ENCODE assay signal across 8 cellular contexts in genomic region chr5:160311491-160312138, GRCh38. TPM values are rescaled to one million over a fixed set of nuclear protein-coding genes. Genes with fewer than 3 reads are reported as not detected.
A peak's percentile ranks its signal among the peaks of the same experiment; 100 is the strongest.
DNase-seq lines count a peak whose midpoint lies in the region; ATAC-seq, FAIRE-seq and TF ChIP-seq lines count a peak whose summit lies in the region.

No MANE protein-coding gene starts in this region.

- peak overlapping the region; percentile 83 for H3K9ac ChIP-seq in SK-N-MC (ENCODE audit: insufficient read length)

- H3K9me3 Mint-ChIP-seq in stimulated activated naive CD8-positive, alpha-beta T cell treated with anti-CD3 and anti-CD28 coated beads, Interleukin-15, Interleukin-2, amounts not matched to agents 100 ng/mL and 50 ng/mL, for 24 hours: no peaks in the 10 kb centered on the region
- H3K9me3 Mint-ChIP-seq in glutamatergic neuron (ENCODE audit: unreplicated experiment): peaks cover 7% of the 10 kb centered on the region

- no peak for TF ChIP-seq CTCF in glutamatergic neuron (IDR thresholded peaks at IDR 0.05; ENCODE audit: partially characterized antibody, unreplicated experiment)
- TF ChIP-seq CTCF in psoas muscle (IDR thresholded peaks at IDR 0.05): no peak

- H3K36me3 Mint-ChIP-seq in stimulated activated naive CD8-positive, alpha-beta T cell treated with anti-CD3 and anti-CD28 coated beads, Interleukin-15, Interleukin-2, amounts not matched to agents 100 ng/mL and 50 ng/mL, for 24 hours (ENCODE audit: low read depth): no peaks in the 10 kb centered on the region
- H3K36me3 Mint-ChIP-seq in glutamatergic neuron (ENCODE audit: unreplicated experiment): peaks cover 5% of the 10 kb centered on the region

- no peak for FAIRE-seq in GM19239 (lab: Jason Lieb, UNC)

- peaks cover 7% of the 10 kb centered on the region for H3K4me1 Mint-ChIP-seq in stimulated activated naive CD8-positive, alpha-beta T cell treated with anti-CD3 and anti-CD28 coated beads, Interleukin-15, Interleukin-2, amounts not matched to agents 100 ng/mL and 50 ng/mL, for 24 hours (ENCODE audit: low read depth)
- H3K4me1 Mint-ChIP-seq in glutamatergic neuron (ENCODE audit: low read depth, unreplicated experiment): peaks cover 40% of the 10 kb centered on the region

- no peak overlapping the region for H3K27ac Mint-ChIP-seq in stimulated activated naive CD8-positive, alpha-beta T cell treated with anti-CD3 and anti-CD28 coated beads, Interleukin-15, Interleukin-2, amounts not matched to agents 100 ng/mL and 50 ng/mL, for 24 hours
- H3K27ac Mint-ChIP-seq in glutamatergic neuron (ENCODE audit: unreplicated experiment): peak overlapping the region; percentile 91

- peaks cover 68% of the 10 kb centered on the region for H3K27me3 Mint-ChIP-seq in stimulated activated naive CD8-positive, alpha-beta T cell treated with anti-CD3 and anti-CD28 coated beads, Interleukin-15, Interleukin-2, amounts not matched to agents 100 ng/mL and 50 ng/mL, for 24 hours
- H3K27me3 Mint-ChIP-seq in glutamatergic neuron (ENCODE audit: unreplicated experiment): peaks cover 13% of the 10 kb centered on the region

- peaks cover 5% of the 10 kb centered on the region; the same call in 1 of the 2 replicates for H3K36me3 ChIP-seq in SK-N-MC (ENCODE audit: insufficient read depth, low read length)
- H3K36me3 ChIP-seq in psoas muscle (ENCODE audit: insufficient read depth in 1 of 2, low read depth in 1 of 2): no peaks in the 10 kb centered on the region

- peak overlapping the region; percentile 99 for H3K4me3 ChIP-seq in SK-N-MC
- H3K4me3 ChIP-seq in psoas muscle: peak overlapping the region; percentile 70

- ATAC-seq in stimulated activated naive CD8-positive, alpha-beta T cell treated with anti-CD3 and anti-CD28 coated beads, Interleukin-15, Interleukin-2, amounts not matched to agents 100 U/mL and 50 U/mL, for 24 hours: no peak
- peak; percentile 27 to 60 (median 46) for ATAC-seq in psoas muscle

- intact Hi-C loops in psoas muscle (cut with DNase I): no loop called here

- peaks cover 0 to 36% (median 10%) of the 10 kb centered on the region in 3 donors for H3K27me3 ChIP-seq in psoas muscle (ENCODE audit: insufficient read depth in 3 of 3, low read length in 2 of 3)

- H3K27ac ChIP-seq in SK-N-MC (no peak overlapping the region), psoas muscle (no peak overlapping the region)

- no peaks in the 10 kb centered on the region for H3K4me1 ChIP-seq in psoas muscle

- peak overlapping the region; percentile 67 for H3K4me3 Mint-ChIP-seq in stimulated activated naive CD8-positive, alpha-beta T cell treated with anti-CD3 and anti-CD28 coated beads, Interleukin-15, Interleukin-2, amounts not matched to agents 100 ng/mL and 50 ng/mL, for 24 hours
- peak overlapping the region; percentile 97 for H3K4me3 Mint-ChIP-seq in glutamatergic neuron (ENCODE audit: unreplicated experiment)

- WGBS in psoas muscle, 3 donors: 5 to 6% (median 6%) methylated on average over 36 to 45 of the region's 45 CpGs

- DNase-seq in stimulated activated naive CD8-positive, alpha-beta T cell treated with anti-CD3 and anti-CD28 coated beads, Interleukin-15, Interleukin-2, amounts not matched to agents 100 U/mL and 50 U/mL, for 24 hours: no peak
- DNase-seq in SK-N-MC (ENCODE audit: low read depth, low spot score) (no peak), glutamatergic neuron (peak; percentile 51), psoas muscle (peak in 1 of 2 donors; percentile 55), GM19239 (ENCODE audit: insufficient read length, low spot score) (no peak), NCI-H2029 treated with DMSO at 0.1 percent for 48 hours (lab: John Stamatoyannopoulos, UW) (no peak)
- no peak for DNase-seq in effector CD8-positive, alpha-beta T cell (lab: John Stamatoyannopoulos, UW)

- H3K9me3 ChIP-seq in SK-N-MC (ENCODE audit: low read depth, low read length): no peaks in the 10 kb centered on the region
- no peaks in the 10 kb centered on the region for H3K9me3 ChIP-seq in psoas muscle

RNA-seq across cellular contexts. Expression of gene CCNJL, which starts 0.7 kb away (rescaled TPM):
- total RNA-seq in glutamatergic neuron (ENCODE audit: unreplicated experiment): 123 TPM
- total RNA-seq in psoas muscle: 1 to 10 TPM in 1 of 4 donors, under 1 TPM in 3; 0.20 to 1.3 (median 0.63) TPM
- polyA plus RNA-seq in psoas muscle: under 1 TPM in 2 of 3 donors, not detected in 1; 0.04 to 0.09 TPM

RNA-seq across cellular contexts. Expression of gene C1QTNF2, which starts 58.8 kb away (rescaled TPM):
- 1.0 TPM for total RNA-seq in glutamatergic neuron (ENCODE audit: unreplicated experiment)
- total RNA-seq in psoas muscle: 1 to 10 TPM in 1 of 4 donors, under 1 TPM in 3; 0.08 to 1.8 (median 0.24) TPM
- polyA plus RNA-seq in psoas muscle: under 1 TPM; 0.35 to 0.40 (median 0.35) TPM

Comparison
In these comparisons a context has a peak if more than half of its experiments do, and no peak if none do; other contexts are left out.
1. RNA of gene CCNJL, which starts 0.7 kb away (total RNA-seq): 123 TPM in glutamatergic neuron (single experiment); 0.20 to 1.3 TPM in psoas muscle; every median in the first group is over 10 times any median in the second.